In the genomic region with DNA sequence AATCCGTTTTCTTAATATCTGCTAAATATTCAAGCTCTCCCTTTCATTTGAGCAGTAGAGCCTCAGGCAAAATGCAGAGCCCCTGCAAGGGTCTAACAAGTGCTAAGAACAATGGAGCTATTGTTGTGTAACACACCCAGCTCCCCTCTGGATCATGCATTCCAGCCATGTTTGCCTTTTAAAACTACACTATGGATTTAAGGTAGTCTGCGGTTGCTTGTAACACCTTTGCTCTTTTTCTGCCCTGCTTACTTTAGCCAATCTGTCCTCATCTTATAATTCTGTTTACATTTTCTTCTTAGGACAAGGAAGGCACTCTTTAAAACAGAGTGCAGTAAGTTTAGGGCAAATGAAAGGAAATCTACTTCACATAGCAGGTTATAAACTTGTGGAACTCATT, we compare ENCODE assay signal across 12 cellular contexts. TPM values are rescaled to one million over a fixed set of nuclear protein-coding genes. Genes with fewer than 3 reads are reported as not detected.
DNase-seq lines count a peak whose midpoint lies in the region; ATAC-seq, FAIRE-seq and TF ChIP-seq lines count a peak whose summit lies in the region.
"Had no signal": no experiment of that assay in that cellular context is flagged by ENCODE, and none has a peak within 500 bp of the region (broad histone marks: within the 10 kb centered on the region; RNA-seq: fewer than 3 reads in every experiment).

No MANE protein-coding gene starts in this region.

- no peak overlapping the region for H2AFZ ChIP-seq in H1 (ENCODE audit: low read length)

- no peak for TF ChIP-seq RAD21 in H1 (IDR thresholded peaks at IDR 0.05 in 1 of 2, conservative IDR thresholded peaks at IDR 0.05 in 1 of 2; ENCODE audit: low read depth in 2 of 2, low read length in 2 of 2)

- peak overlapping the region; percentile 48 to 51 for H3K4me2 ChIP-seq in H1 (ENCODE audit: insufficient read depth in 1 of 2, low read depth in 2 of 2, low read length in 2 of 2)

- peak; percentile 80 for FAIRE-seq in H1 (lab: Jason Lieb, UNC)

- no peak overlapping the region for H3K4ac ChIP-seq in H1 (replicated peaks; ENCODE audit: insufficient read length, low read depth, low read length)

- DNase-seq in ELF-1 (ENCODE audit: low read depth, low spot score), result peak; percentile 70
- DNase-seq in NCI-H345 (lab: John Stamatoyannopoulos, UW), result peak; percentile 48
- peak in 1 of 2 experiments; percentile 53 for DNase-seq in H1 (ENCODE audit: low read depth in 1 of 2, low spot score in 2 of 2)
- DNase-seq in progenitor cell of endocrine pancreas (ENCODE audit: low spot score, unreplicated experiment), result peak; percentile 12
- no peak for DNase-seq in CD8-positive, alpha-beta T cell
- no peak for DNase-seq in UCSD-AML1 (lab: John Stamatoyannopoulos, UW; ENCODE audit: unreplicated experiment)
- DNase-seq: activated CD4-positive, alpha-beta T cell treated with anti-CD3 and anti-CD28 coated beads for 48 hours; adrenal gland; substantia nigra had no signal

- no peak for TF ChIP-seq EP300 in H1 (IDR thresholded peaks at IDR 0.05; ENCODE audit: borderline replicate concordance in 1 of 2, low read depth in 2 of 2, low read length in 2 of 2)

- peaks cover 5 to 23% (median 15%) of the 10 kb centered on the region in 4 experiments; a peak in 5 of 7 replicates for H3K4me1 ChIP-seq in H1 (replicated peaks in 1 of 4; ENCODE audit: control insufficient read depth in 3 of 4, insufficient read depth in 4 of 4, low read length in 3 of 4)
- H3K4me1 ChIP-seq in CD8-positive, alpha-beta T cell (ENCODE audit: insufficient read depth, low read length), result peaks cover 35% of the 10 kb centered on the region

- no peak overlapping the region for H3K56ac ChIP-seq in H1 (replicated peaks; ENCODE audit: insufficient read length, low read depth, low read length)

- no peak overlapping the region for H2BK120ac ChIP-seq in H1 (replicated peaks; ENCODE audit: low read depth, low read length)

- peaks cover 0 to 2% (median 0%) of the 10 kb centered on the region in 4 experiments; a peak in 1 of 7 replicates for H3K27me3 ChIP-seq in H1 (replicated peaks in 1 of 4; ENCODE audit: control insufficient read depth in 3 of 4, extremely low read depth in 1 of 4, insufficient read depth in 3 of 4, low read length in 3 of 4)
- H3K27me3 ChIP-seq in CD8-positive, alpha-beta T cell (ENCODE audit: insufficient read depth, low read length), result no peaks in the 10 kb centered on the region
- H3K27me3 ChIP-seq: adrenal gland had no signal

- intact Hi-C loops in CD8-positive, alpha-beta T cell (cut with DNase I, micrococcal nuclease), result no loop called here

- TF ChIP-seq POLR2A in H1 (IDR thresholded peaks at IDR 0.05; ENCODE audit: control extremely low read depth in 1 of 2, low read depth in 2 of 2, low read length in 2 of 2), result no peak

- H3K23me2 ChIP-seq in H1 (ENCODE audit: low read depth, low read length), result no peaks in the 10 kb centered on the region

- no peak overlapping the region for H2BK5ac ChIP-seq in H1 (ENCODE audit: low read depth, low read length)

- POLR2A ChIA-PET in H1 (lab: Charles Lee; ENCODE audit: partially characterized antibody), result interaction anchor here (0.9 to 1.6 kb wide), 4 partner anchors 9 to 56 kb away, joined by 3 read pairs; no protein-coding TSS in a partner anchor
- POLR2A ChIA-PET in CD8-positive, alpha-beta T cell (lab: Charles Lee), result interaction anchor here (0.8 to 3.4 kb wide), 3 partner anchors 21 to 42 kb away, joined by 3 to 14 read pairs (median 3); no protein-coding TSS in a partner anchor

- TF ChIP-seq CTCF in H1 (IDR thresholded peaks at IDR 0.05; ENCODE audit: control extremely low read depth in 1 of 3, insufficient read depth in 1 of 3, low read depth in 1 of 3, low read length in 3 of 3), result no peak
- no peak for TF ChIP-seq CTCF in progenitor cell of endocrine pancreas (IDR thresholded peaks at IDR 0.05; ENCODE audit: unreplicated experiment)
- TF ChIP-seq CTCF in CD8-positive, alpha-beta T cell (IDR thresholded peaks at IDR 0.05), result no peak

- no peak overlapping the region for H2BK15ac ChIP-seq in H1 (ENCODE audit: low read length)

- H3K9ac ChIP-seq in H1 (replicated peaks in 1 of 4; ENCODE audit: extremely low read depth in 1 of 4, low read depth in 3 of 4, low read length in 3 of 4), result no peak overlapping the region

- H3K4me3 Mint-ChIP-seq in progenitor cell of endocrine pancreas (ENCODE audit: low read depth), result peak overlapping the region; percentile 2
- no peak overlapping the region for H3K4me3 Mint-ChIP-seq in CD8-positive, alpha-beta T cell

- peaks cover 45% of the 10 kb centered on the region for H3K4me1 Mint-ChIP-seq in progenitor cell of endocrine pancreas (ENCODE audit: low read depth)
- peaks cover 49% of the 10 kb centered on the region for H3K4me1 Mint-ChIP-seq in CD8-positive, alpha-beta T cell (ENCODE audit: low read depth)

- H4K20me1 ChIP-seq in H1 (replicated peaks in 1 of 2; ENCODE audit: control insufficient read depth in 1 of 2, insufficient read depth in 2 of 2, low read length in 2 of 2), result no peaks in the 10 kb centered on the region

- no peak overlapping the region for H4K5ac ChIP-seq in H1 (ENCODE audit: insufficient read length, low read depth, low read length)

- ATAC-seq in CD8-positive, alpha-beta T cell, result no peak
- ATAC-seq in HG02870 (IDR thresholded peaks at IDR 0.05; ENCODE audit: unreplicated experiment) (no peak), GM18870 (IDR thresholded peaks at IDR 0.05; ENCODE audit: unreplicated experiment) (no peak)

- no peaks in the 10 kb centered on the region for H3K9me3 ChIP-seq in H1 (ENCODE audit: insufficient read depth in 2 of 2, low read depth in 1 of 2, low read length in 1 of 2)
- no peaks in the 10 kb centered on the region for H3K9me3 ChIP-seq in CD8-positive, alpha-beta T cell (ENCODE audit: low read length)
- H3K9me3 ChIP-seq: adrenal gland had no signal

- H3K79me1 ChIP-seq in H1 (ENCODE audit: low read depth, low read length), result no peaks in the 10 kb centered on the region

- no peak overlapping the region for H3K18ac ChIP-seq in H1 (ENCODE audit: extremely low read depth, low read length)

- 0 out of 2 replicates have a peak overlapping the region, but pooled peaks have one; percentile 4 for H3K27ac ChIP-seq in H1 (ENCODE audit: low read depth, low read length)
- no peak overlapping the region for H3K27ac ChIP-seq in CD8-positive, alpha-beta T cell (ENCODE audit: low read depth, low read length)

- WGBS in H1 (ENCODE audit: extremely low coverage in 1 of 2, insufficient coverage in 1 of 2, insufficient read length in 1 of 2, insufficient replicate concordance in 2 of 2, low coverage in 1 of 2, low lambda C conversion rate in 2 of 2, missing lambda C conversion rate in 1 of 2), 2 experiments, result 2% methylated on average over 2 of the region's 2 CpGs; no CpG with 5 or more reads in 1 of the 2 experiments

- H4K8ac ChIP-seq in H1 (ENCODE audit: extremely low read depth, insufficient read depth, low read length), result no peak overlapping the region

- no peak overlapping the region; the same call in 1 of the 2 replicates for H2BK12ac ChIP-seq in H1 (ENCODE audit: low read depth, low read length)

- no peak overlapping the region for H2BK20ac ChIP-seq in H1 (ENCODE audit: low read length)

- CTCF ChIA-PET in H1 (lab: Charles Lee; ENCODE audit: partially characterized antibody), result interaction anchor here (0.7 to 1.4 kb wide), 5 partner anchors 13 to 192 kb away, joined by 3 to 5 read pairs (median 3); no protein-coding TSS in a partner anchor
- CTCF ChIA-PET in CD8-positive, alpha-beta T cell (lab: Charles Lee), result interaction anchor here (0.6 to 1.7 kb wide), 3 partner anchors 68 to 270 kb away, joined by 3 to 4 read pairs (median 3); no protein-coding TSS in a partner anchor

- no peaks in the 10 kb centered on the region for H3K9me3 Mint-ChIP-seq in progenitor cell of endocrine pancreas (ENCODE audit: low read depth)
- no peaks in the 10 kb centered on the region for H3K9me3 Mint-ChIP-seq in CD8-positive, alpha-beta T cell

- H3K36me3 Mint-ChIP-seq in progenitor cell of endocrine pancreas (ENCODE audit: insufficient read depth), result no peaks in the 10 kb centered on the region
- no peaks in the 10 kb centered on the region for H3K36me3 Mint-ChIP-seq in CD8-positive, alpha-beta T cell

- no peak overlapping the region for H2AK5ac ChIP-seq in H1 (ENCODE audit: low read depth, low read length)

- no peaks in the 10 kb centered on the region for H3K36me3 ChIP-seq in H1 (ENCODE audit: control insufficient read depth in 2 of 4, insufficient read depth in 4 of 4, low read length in 3 of 4)
- no peaks in the 10 kb centered on the region for H3K36me3 ChIP-seq in CD8-positive, alpha-beta T cell (ENCODE audit: insufficient read depth, low read length)
- H3K36me3 ChIP-seq: adrenal gland had no signal

- no peak overlapping the region for H3K23ac ChIP-seq in H1 (ENCODE audit: insufficient read length)

- H3K79me2 ChIP-seq in H1 (ENCODE audit: control insufficient read depth in 1 of 2, insufficient read depth in 2 of 2, low read length in 2 of 2), result no peaks in the 10 kb centered on the region

- H3K27ac Mint-ChIP-seq in progenitor cell of endocrine pancreas, result no peak overlapping the region
- no peak overlapping the region for H3K27ac Mint-ChIP-seq in CD8-positive, alpha-beta T cell

- no peak overlapping the region for H3K14ac ChIP-seq in H1 (ENCODE audit: insufficient read length)

- peak overlapping the region in 1 of 4 experiments; percentile 33; a peak in 1 of 8 replicates for H3K4me3 ChIP-seq in H1 (ENCODE audit: extremely low read depth in 1 of 4, insufficient read depth in 2 of 4, low read depth in 3 of 4, low read length in 4 of 4)
- H3K4me3 ChIP-seq in CD8-positive, alpha-beta T cell (ENCODE audit: low read depth, low read length), result no peak overlapping the region
- H3K4me3 ChIP-seq: adrenal gland had no signal

- no peaks in the 10 kb centered on the region for H3K27me3 Mint-ChIP-seq in progenitor cell of endocrine pancreas
- no peaks in the 10 kb centered on the region for H3K27me3 Mint-ChIP-seq in CD8-positive, alpha-beta T cell (ENCODE audit: low read depth)

- no peak overlapping the region for H4K91ac ChIP-seq in H1 (replicated peaks; ENCODE audit: insufficient read length, low read length)

TF ChIP-seq in H1, 55 proteins besides CTCF, POLR2A, EP300 and RAD21 (continues in another document):
- 0 out of 2 replicates have a peak, but pooled peaks have one; percentile 31 for TF ChIP-seq SP1 (IDR thresholded peaks at IDR 0.05; ENCODE audit: low read depth, low read length)
- peak; percentile 93 for TF ChIP-seq CEBPB (IDR thresholded peaks at IDR 0.05; ENCODE audit: low read depth, low read length)

RNA-seq across cellular contexts. Expression of a gene that starts 60.0 kb away (rescaled TPM):
- total RNA-seq in H1 (2021; fragmentation: NEBNext Ultra II Directional; extraction: Animal tissue kit (Norgen Biotek cat#: 25700)), result not detected in 2 replicates
- not detected in 2 replicates for polyA plus RNA-seq in H1 (2011; rRNA removed)
- not detected for polyA plus RNA-seq in H1 (2011; cell fraction: cytosol; rRNA removed)
- polyA plus RNA-seq in H1 (2011; cell fraction: nucleus; rRNA removed), result not detected
- not detected in 4 replicates for polyA plus RNA-seq in H1 (2012, experiment 1 of 2)
- polyA plus RNA-seq in H1 (2012, experiment 2 of 2), result not detected
- polyA plus RNA-seq in H1 (2013, experiment 1 of 2), result not detected
- not detected for polyA plus RNA-seq in H1 (2013, experiment 2 of 2)
- polyA minus RNA-seq in H1 (2011; rRNA and poly(A)+ RNA removed), result not detected in 2 replicates
- polyA minus RNA-seq in H1 (2011; cell fraction: cytosol; rRNA and poly(A)+ RNA removed), result not detected
- polyA minus RNA-seq in H1 (2011; cell fraction: nucleus; rRNA and poly(A)+ RNA removed), result not detected
- not detected in 2 replicates for total RNA-seq in progenitor cell of endocrine pancreas
- not detected for total RNA-seq in CD8-positive, alpha-beta T cell
- total RNA-seq: glomerular endothelial cell had no signal

Comparison
In these comparisons a context has a peak if more than half of its experiments do, and no peak if none do; other contexts are left out.
1. DNase-seq: peak in ELF-1 (single experiment), NCI-H345 (single experiment) and progenitor cell of endocrine pancreas (single experiment); none in CD8-positive, alpha-beta T cell (0 of 7) and UCSD-AML1 (single experiment).